17 cellular contexts compared by ENCODE assay signal in the genomic region with DNA sequence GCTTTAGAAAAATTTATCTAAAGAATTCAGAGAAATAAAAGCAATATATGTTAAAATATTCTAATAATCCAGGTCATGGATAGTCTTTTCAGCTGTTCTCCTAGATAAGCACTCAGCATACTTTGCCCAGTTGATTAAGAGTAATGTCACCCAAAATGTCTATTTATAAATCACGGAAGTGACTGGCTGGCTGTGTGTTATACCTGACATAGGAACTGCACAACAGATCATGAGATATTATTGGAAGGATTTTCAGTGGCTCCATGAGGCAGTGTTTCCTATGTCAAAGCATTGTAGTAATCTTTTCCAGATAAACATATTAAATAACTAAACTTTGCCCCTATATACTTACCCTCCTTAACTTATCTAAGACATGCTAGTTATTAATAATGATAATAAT.
"Had no signal": no experiment of that assay in that cellular context is flagged by ENCODE, and none has a peak within 500 bp of the region (broad histone marks: within the 10 kb centered on the region; RNA-seq: fewer than 3 reads in every experiment).

No MANE protein-coding gene starts in this region.

- H3K4me1 Mint-ChIP-seq: stimulated activated naive CD8-positive, alpha-beta T cell treated with anti-CD3 and anti-CD28 coated beads, Interleukin-15, amount 100 ng/mL, for 72 hours had no signal

- H3K27me3 Mint-ChIP-seq: stimulated activated naive CD8-positive, alpha-beta T cell treated with anti-CD3 and anti-CD28 coated beads, Interleukin-15, amount 100 ng/mL, for 72 hours; type B pancreatic cell had no signal

- H3K27me3 ChIP-seq: gastrocnemius medialis, heart right ventricle, suprapubic skin had no signal

- H3K4me1 ChIP-seq: gastrocnemius medialis had no signal

- H3K9me3 ChIP-seq: gastrocnemius medialis, heart right ventricle, lower lobe of right lung, suprapubic skin had no signal

- H3K36me3 ChIP-seq: gastrocnemius medialis, lower lobe of right lung had no signal

- FAIRE-seq: TTC549 had no signal

- H3K9me3 Mint-ChIP-seq: activated naive CD4-positive, alpha-beta T cell treated with anti-CD3 and anti-CD28 coated beads for 36 hours; T-helper 2 cell treated with Interferon-gamma antibody and Interleukin-4, amounts not matched to agents 5 μg/mL and 100 μg/mL, for 36 hours; type B pancreatic cell had no signal

- H3K27ac Mint-ChIP-seq: activated naive CD4-positive, alpha-beta T cell treated with anti-CD3 and anti-CD28 coated beads for 36 hours; stimulated activated naive CD8-positive, alpha-beta T cell treated with anti-CD3 and anti-CD28 coated beads, Interleukin-15, amount 100 ng/mL, for 72 hours; T-helper 2 cell treated with Interferon-gamma antibody and Interleukin-4, amounts not matched to agents 5 μg/mL and 100 μg/mL, for 36 hours; type B pancreatic cell had no signal

- H3K4me3 ChIP-seq: coronary artery, gastrocnemius medialis, heart right ventricle, lower lobe of right lung, smooth muscle cell, suprapubic skin had no signal

- H3K4me3 Mint-ChIP-seq: activated naive CD4-positive, alpha-beta T cell treated with anti-CD3 and anti-CD28 coated beads for 36 hours; activated T-cell treated with anti-CD3 and anti-CD28 coated beads, Interleukin-2, amount 50 U/mL, for 4 hours; stimulated activated naive CD8-positive, alpha-beta T cell treated with anti-CD3 and anti-CD28 coated beads, Interleukin-15, amount 100 ng/mL, for 72 hours; T-helper 2 cell treated with Interferon-gamma antibody and Interleukin-4, amounts not matched to agents 5 μg/mL and 100 μg/mL, for 36 hours; type B pancreatic cell had no signal

- DNase-seq: activated CD4-positive, alpha-beta T cell treated with anti-CD3 and anti-CD28 coated beads, Interleukin-2, amount 50 U/mL, for 1 hour; activated CD4-positive, CD25-positive, alpha-beta regulatory T cell treated with anti-CD3 and anti-CD28 coated beads, Interleukin-2, amount 50 U/mL, for 72 hours; activated CD8-positive, alpha-beta memory T cell treated with anti-CD3 and anti-CD28 coated beads, Interleukin-2, amount 50 U/mL, for 4 hours; activated naive CD4-positive, alpha-beta T cell treated with anti-CD3 and anti-CD28 coated beads for 36 hours; activated T-cell treated with anti-CD3 and anti-CD28 coated beads, Interleukin-2, amount 50 U/mL, for 4 hours; gastrocnemius medialis; heart right ventricle; lower lobe of right lung; occipital lobe; stimulated activated CD4-positive, alpha-beta T cell treated with anti-CD3 and anti-CD28 coated beads, Interleukin-4, amount 100 ng/mL, for 1 hour; stimulated activated naive CD8-positive, alpha-beta T cell treated with anti-CD3 and anti-CD28 coated beads, Interleukin-15, amount 100 ng/mL, for 72 hours had no signal

- ATAC-seq: activated T-cell treated with anti-CD3 and anti-CD28 coated beads, Interleukin-2, amount 50 U/mL, for 4 hours; gastrocnemius medialis; stimulated activated naive CD8-positive, alpha-beta T cell treated with anti-CD3 and anti-CD28 coated beads, Interleukin-15, amount 100 ng/mL, for 72 hours had no signal

- H3K27ac ChIP-seq: coronary artery, gastrocnemius medialis, lower lobe of right lung, suprapubic skin had no signal

- H3K4me2 ChIP-seq: smooth muscle cell had no signal
